ENCODE assay signal across 2 cellular contexts in the genomic region with DNA sequence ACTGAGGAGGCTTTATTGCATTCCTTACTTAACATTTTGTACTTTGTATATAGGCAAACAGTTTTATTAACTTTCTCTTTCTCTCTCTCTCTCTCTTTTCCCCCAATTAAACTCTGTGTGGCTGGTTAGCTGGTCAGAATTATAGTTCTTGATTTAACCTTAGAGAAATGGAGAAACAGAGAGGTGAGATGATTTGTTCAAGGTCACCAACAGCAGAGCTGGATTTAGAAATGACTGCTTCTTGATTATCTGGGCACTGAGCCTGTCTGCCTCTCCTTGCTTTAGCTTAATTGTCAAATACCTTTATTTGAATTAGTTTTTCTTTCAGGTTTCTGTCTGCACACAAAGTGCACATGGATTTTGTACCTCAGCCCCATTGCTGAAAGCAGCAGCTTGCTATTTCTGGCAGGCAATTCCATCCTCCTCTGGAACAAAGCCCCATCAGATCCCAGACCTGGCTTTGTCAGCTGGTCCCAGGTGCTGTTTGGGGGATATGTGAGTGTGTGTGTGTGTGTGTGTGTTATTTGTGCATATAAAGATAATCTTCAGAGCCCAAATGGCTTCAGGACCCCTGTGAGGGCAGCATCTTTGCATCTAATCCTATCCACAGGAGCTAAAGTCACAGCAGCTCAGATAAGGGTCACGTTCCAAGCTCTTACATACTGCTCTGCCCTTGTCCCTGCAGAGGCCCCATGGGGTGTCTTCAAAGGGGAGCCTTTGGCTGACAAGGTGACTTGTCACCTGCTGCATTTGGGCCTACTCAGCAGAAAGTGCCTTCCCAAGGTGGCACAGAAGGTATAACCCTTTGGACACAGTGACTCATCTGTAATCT.
TF ChIP-seq lines count a peak whose summit lies in the region.

No MANE protein-coding gene starts in this region.

TF ChIP-seq in HepG2, 621 proteins besides CTCF, POLR2A, EP300 and RAD21:
- no peak for TF ChIP-seq ZNF775 (CRISPR knock-in tag; IDR thresholded peaks at IDR 0.05; ENCODE audit: borderline replicate concordance)
- TF ChIP-seq ZBTB7B (CRISPR knock-in tag; IDR thresholded peaks at IDR 0.05), result no peak
- TF ChIP-seq ZNF138 (CRISPR knock-in tag; IDR thresholded peaks at IDR 0.05; ENCODE audit: low read depth), result no peak
- TF ChIP-seq MAFK (conservative IDR thresholded peaks at IDR 0.05 in 1 of 2, IDR thresholded peaks at IDR 0.05 in 1 of 2; ENCODE audit: low read length in 2 of 2), result peak; percentile 54 to 65; a peak in 3 of 4 replicates
- peak; percentile 44; the same call in 1 of the 2 replicates for TF ChIP-seq MAFF (IDR thresholded peaks at IDR 0.05; ENCODE audit: low read depth, low read length)

TF ChIP-seq in WTC11, 78 proteins besides CTCF, POLR2A, EP300 and RAD21:
- TF ChIP-seq JAZF1 (CRISPR knock-in tag; IDR thresholded peaks at IDR 0.05) (no peak), JUN (CRISPR knock-in tag; IDR thresholded peaks at IDR 0.05) (no peak), ZNF416 (CRISPR knock-in tag; IDR thresholded peaks at IDR 0.05) (no peak), TP53 (CRISPR knock-in tag; IDR thresholded peaks at IDR 0.05) (no peak), TEAD4 (CRISPR knock-in tag; IDR thresholded peaks at IDR 0.05) (no peak), CREB1 (CRISPR knock-in tag; IDR thresholded peaks at IDR 0.05) (no peak)
- TF ChIP-seq, protein P1, sequence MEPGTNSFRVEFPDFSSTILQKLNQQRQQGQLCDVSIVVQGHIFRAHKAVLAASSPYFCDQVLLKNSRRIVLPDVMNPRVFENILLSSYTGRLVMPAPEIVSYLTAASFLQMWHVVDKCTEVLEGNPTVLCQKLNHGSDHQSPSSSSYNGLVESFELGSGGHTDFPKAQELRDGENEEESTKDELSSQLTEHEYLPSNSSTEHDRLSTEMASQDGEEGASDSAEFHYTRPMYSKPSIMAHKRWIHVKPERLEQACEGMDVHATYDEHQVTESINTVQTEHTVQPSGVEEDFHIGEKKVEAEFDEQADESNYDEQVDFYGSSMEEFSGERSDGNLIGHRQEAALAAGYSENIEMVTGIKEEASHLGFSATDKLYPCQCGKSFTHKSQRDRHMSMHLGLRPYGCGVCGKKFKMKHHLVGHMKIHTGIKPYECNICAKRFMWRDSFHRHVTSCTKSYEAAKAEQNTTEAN (CRISPR knock-in tag; IDR thresholded peaks at IDR 0.05), result no peak
- TF ChIP-seq, protein P2, sequence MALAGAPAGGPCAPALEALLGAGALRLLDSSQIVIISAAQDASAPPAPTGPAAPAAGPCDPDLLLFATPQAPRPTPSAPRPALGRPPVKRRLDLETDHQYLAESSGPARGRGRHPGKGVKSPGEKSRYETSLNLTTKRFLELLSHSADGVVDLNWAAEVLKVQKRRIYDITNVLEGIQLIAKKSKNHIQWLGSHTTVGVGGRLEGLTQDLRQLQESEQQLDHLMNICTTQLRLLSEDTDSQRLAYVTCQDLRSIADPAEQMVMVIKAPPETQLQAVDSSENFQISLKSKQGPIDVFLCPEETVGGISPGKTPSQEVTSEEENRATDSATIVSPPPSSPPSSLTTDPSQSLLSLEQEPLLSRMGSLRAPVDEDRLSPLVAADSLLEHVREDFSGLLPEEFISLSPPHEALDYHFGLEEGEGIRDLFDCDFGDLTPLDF (CRISPR knock-in tag; IDR thresholded peaks at IDR 0.05), result no peak
- TF ChIP-seq, protein P3, sequence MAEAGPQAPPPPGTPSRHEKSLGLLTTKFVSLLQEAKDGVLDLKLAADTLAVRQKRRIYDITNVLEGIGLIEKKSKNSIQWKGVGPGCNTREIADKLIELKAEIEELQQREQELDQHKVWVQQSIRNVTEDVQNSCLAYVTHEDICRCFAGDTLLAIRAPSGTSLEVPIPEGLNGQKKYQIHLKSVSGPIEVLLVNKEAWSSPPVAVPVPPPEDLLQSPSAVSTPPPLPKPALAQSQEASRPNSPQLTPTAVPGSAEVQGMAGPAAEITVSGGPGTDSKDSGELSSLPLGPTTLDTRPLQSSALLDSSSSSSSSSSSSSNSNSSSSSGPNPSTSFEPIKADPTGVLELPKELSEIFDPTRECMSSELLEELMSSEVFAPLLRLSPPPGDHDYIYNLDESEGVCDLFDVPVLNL (CRISPR knock-in tag; IDR thresholded peaks at IDR 0.05; ENCODE audit: borderline replicate concordance, low read depth), result no peak
